16 cellular contexts compared by ENCODE assay signal in the genomic region with DNA sequence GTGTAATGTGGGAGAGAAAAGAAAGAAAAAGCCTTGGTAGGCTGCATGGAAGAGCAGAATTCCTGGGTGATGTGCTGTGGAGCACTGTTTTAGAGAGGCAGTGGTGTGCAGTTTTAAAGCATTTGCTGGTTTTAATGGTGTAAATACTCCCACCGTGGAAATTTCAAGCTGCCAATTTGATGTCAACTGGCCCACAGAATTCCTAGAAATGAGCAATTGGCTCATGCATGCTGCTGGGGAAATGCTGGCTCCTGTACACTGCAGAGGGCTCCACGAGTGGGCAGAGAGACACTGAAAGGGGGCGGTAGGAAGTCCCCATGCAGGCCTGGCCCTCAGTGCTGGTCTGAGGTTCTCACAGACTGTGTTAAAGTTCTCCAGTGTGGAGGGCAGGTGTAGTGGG.
DNase-seq lines count a peak whose midpoint lies in the region; ATAC-seq lines count a peak whose summit lies in the region.
"Had no signal": no experiment of that assay in that cellular context is flagged by ENCODE, and none has a peak within 500 bp of the region (broad histone marks: within the 10 kb centered on the region; RNA-seq: fewer than 3 reads in every experiment).

No MANE protein-coding gene starts in this region.

- DNase-seq in neuronal stem cell (ENCODE audit: low spot score) (no peak), globus pallidus (ENCODE audit: low spot score) (no peak)
- DNase-seq in activated naive CD4-positive, alpha-beta T cell treated with anti-CD3 and anti-CD28 coated beads, Interleukin-2, amount 50 U/mL, for 16 hours, result no peak
- DNase-seq: ACHN; Caco-2; CD4-positive, alpha-beta T cell; GOT3; H7; HFFc6 had no signal

- H3K4ac ChIP-seq in neuronal stem cell (ENCODE audit: low read length), result no peak overlapping the region

- no peaks in the 10 kb centered on the region for H3K79me1 ChIP-seq in neuronal stem cell (ENCODE audit: low read depth, low read length)

- no peaks in the 10 kb centered on the region for H3K27me3 ChIP-seq in neuronal stem cell (ENCODE audit: control insufficient read depth in 3 of 3, insufficient read depth in 3 of 3, low read depth in 1 of 3, low read length in 3 of 3)
- no peaks in the 10 kb centered on the region for H3K27me3 ChIP-seq in skeletal muscle tissue (ENCODE audit: control insufficient read depth in 3 of 3, insufficient read depth in 3 of 3, low read length in 3 of 3)

- no peak overlapping the region for H2BK5ac ChIP-seq in neuronal stem cell (ENCODE audit: low read length)

- H4K91ac ChIP-seq in neuronal stem cell (ENCODE audit: low read depth, low read length, poor library complexity), result no peak overlapping the region

- no peak overlapping the region for H3K9ac ChIP-seq in neuronal stem cell (ENCODE audit: low read depth, low read length, poor library complexity)
- H3K9ac ChIP-seq in skeletal muscle tissue (ENCODE audit: low read depth in 1 of 3, low read length in 3 of 3), result peak overlapping the region in 1 of 3 donors; percentile 27

- H3K4me2 ChIP-seq in neuronal stem cell (ENCODE audit: insufficient read depth, low read length, poor library complexity, severe bottlenecking), result no peak overlapping the region

- no peak overlapping the region for H2BK15ac ChIP-seq in neuronal stem cell (ENCODE audit: low read length)

- no peak overlapping the region for H3K18ac ChIP-seq in neuronal stem cell (ENCODE audit: low read length)

- H3K27ac ChIP-seq in neuronal stem cell (replicated peaks; ENCODE audit: low read length) (no peak overlapping the region), skeletal muscle tissue (ENCODE audit: low read depth, low read length) (peak overlapping the region; percentile 85)
- H3K27ac ChIP-seq: C4-2B had no signal

- H3K14ac ChIP-seq in neuronal stem cell (ENCODE audit: low read length), result no peak overlapping the region

- H3K9me3 ChIP-seq in neuronal stem cell (replicated peaks in 1 of 2; ENCODE audit: control insufficient read depth in 2 of 2, insufficient read depth in 1 of 2, low read depth in 1 of 2, low read length in 2 of 2) (no peaks in the 10 kb centered on the region), skeletal muscle tissue (ENCODE audit: control insufficient read depth in 3 of 3, low read length in 3 of 3) (no peaks in the 10 kb centered on the region)
- H3K9me3 ChIP-seq: Caco-2 had no signal

- ATAC-seq in esophagus mucosa (peak; percentile 14), GM21619 (IDR thresholded peaks at IDR 0.05; ENCODE audit: unreplicated experiment) (no peak), GM21717 (IDR thresholded peaks at IDR 0.05; ENCODE audit: unreplicated experiment) (no peak)
- ATAC-seq: HCT116, HepG2 had no signal

- no peak overlapping the region for H2AFZ ChIP-seq in neuronal stem cell (ENCODE audit: low read length)

- peaks cover 0 to 3% of the 10 kb centered on the region in 2 donors for H3K4me1 ChIP-seq in neuronal stem cell (ENCODE audit: control insufficient read depth in 2 of 2, insufficient read depth in 1 of 2, low read depth in 1 of 2, low read length in 2 of 2)
- peaks cover 9 to 21% (median 19%) of the 10 kb centered on the region in 3 donors for H3K4me1 ChIP-seq in skeletal muscle tissue (ENCODE audit: control insufficient read depth in 3 of 3, insufficient read depth in 3 of 3, low read length in 3 of 3)
- H3K4me1 ChIP-seq: Caco-2 had no signal

- no CpG with 5 or more reads among the region's 3 CpGs for WGBS in neuronal stem cell (ENCODE audit: extremely low coverage in 2 of 2, insufficient read length in 2 of 2, insufficient replicate concordance in 1 of 2), 2 donors

- H3K23ac ChIP-seq in neuronal stem cell (ENCODE audit: low read depth, low read length, poor library complexity), result no peak overlapping the region

- H2BK12ac ChIP-seq in neuronal stem cell (ENCODE audit: low read length), result no peak overlapping the region

- H4K8ac ChIP-seq in neuronal stem cell (ENCODE audit: low read depth, low read length), result no peak overlapping the region

- H3K36me3 ChIP-seq in neuronal stem cell (replicated peaks in 1 of 2; ENCODE audit: control insufficient read depth in 2 of 2, insufficient read depth in 2 of 2, low read length in 2 of 2) (no peaks in the 10 kb centered on the region), skeletal muscle tissue (ENCODE audit: control insufficient read depth in 3 of 3, insufficient read depth in 3 of 3, low read length in 3 of 3) (no peaks in the 10 kb centered on the region)

- H2AK5ac ChIP-seq in neuronal stem cell (ENCODE audit: low read depth, low read length), result peak overlapping the region; percentile 36

- no peak overlapping the region for H3K4me3 ChIP-seq in neuronal stem cell (ENCODE audit: low read length in 2 of 2)
- no peak overlapping the region for H3K4me3 ChIP-seq in skeletal muscle tissue (ENCODE audit: low read length in 3 of 3)

- no peak overlapping the region for H2BK120ac ChIP-seq in neuronal stem cell (ENCODE audit: low read depth, low read length)
